2 cellular contexts compared by ENCODE assay signal in the genomic region with DNA sequence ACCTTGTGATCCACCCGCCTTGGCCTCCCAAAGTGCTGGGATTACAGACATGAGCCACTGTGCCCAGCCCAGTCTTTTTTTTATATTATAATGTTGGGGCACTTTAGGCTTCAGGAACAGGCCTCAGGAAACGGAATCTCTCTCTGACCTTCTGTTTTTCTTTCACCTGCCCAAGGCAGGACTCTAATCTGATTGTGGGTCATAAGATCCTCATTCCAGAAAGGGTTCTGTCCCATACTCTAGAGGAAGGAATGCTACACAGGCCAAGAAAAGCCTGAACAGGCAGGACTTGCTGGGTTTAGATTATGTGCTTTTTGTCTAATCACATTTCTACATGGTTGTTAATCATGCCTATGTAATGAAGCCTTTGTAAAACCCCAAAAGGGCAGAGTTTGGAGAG.
A peak's percentile ranks its signal among the peaks of the same experiment; 100 is the strongest.
TF ChIP-seq lines count a peak whose summit lies in the region.

No MANE protein-coding gene starts in this region.

TF ChIP-seq in HepG2, 621 proteins besides CTCF, POLR2A, EP300 and RAD21:
- TF ChIP-seq ZNF282 (IDR thresholded peaks at IDR 0.05; ENCODE audit: partially characterized antibody) (no peak), TEAD3 (CRISPR knock-in tag; optimal IDR thresholded peaks at IDR 0.05; ENCODE audit: borderline replicate concordance) (peak; percentile 12)
TF ChIP-seq in HepG2: peak in this region for 1.

TF ChIP-seq in K562, 482 proteins besides CTCF, POLR2A, EP300 and RAD21:
- TF ChIP-seq SMAD4 (CRISPR knock-in tag; conservative IDR thresholded peaks at IDR 0.05): no peak
- TF ChIP-seq ARNT (IDR thresholded peaks at IDR 0.05): no peak
- TF ChIP-seq TCF7L2 (IDR thresholded peaks at IDR 0.05; ENCODE audit: low read depth, low read length): no peak
- no peak for TF ChIP-seq NONO (IDR thresholded peaks at IDR 0.05; ENCODE audit: low read depth in 2 of 2, low read length in 1 of 2)
- no peak for TF ChIP-seq ZNF592 (IDR thresholded peaks at IDR 0.05)
- TF ChIP-seq FOXM1 (IDR thresholded peaks at IDR 0.05; ENCODE audit: low read depth): no peak
- no peak for TF ChIP-seq FOXM1 (CRISPR knock-in tag; IDR thresholded peaks at IDR 0.05; ENCODE audit: low read depth)
- TF ChIP-seq, protein P1, sequence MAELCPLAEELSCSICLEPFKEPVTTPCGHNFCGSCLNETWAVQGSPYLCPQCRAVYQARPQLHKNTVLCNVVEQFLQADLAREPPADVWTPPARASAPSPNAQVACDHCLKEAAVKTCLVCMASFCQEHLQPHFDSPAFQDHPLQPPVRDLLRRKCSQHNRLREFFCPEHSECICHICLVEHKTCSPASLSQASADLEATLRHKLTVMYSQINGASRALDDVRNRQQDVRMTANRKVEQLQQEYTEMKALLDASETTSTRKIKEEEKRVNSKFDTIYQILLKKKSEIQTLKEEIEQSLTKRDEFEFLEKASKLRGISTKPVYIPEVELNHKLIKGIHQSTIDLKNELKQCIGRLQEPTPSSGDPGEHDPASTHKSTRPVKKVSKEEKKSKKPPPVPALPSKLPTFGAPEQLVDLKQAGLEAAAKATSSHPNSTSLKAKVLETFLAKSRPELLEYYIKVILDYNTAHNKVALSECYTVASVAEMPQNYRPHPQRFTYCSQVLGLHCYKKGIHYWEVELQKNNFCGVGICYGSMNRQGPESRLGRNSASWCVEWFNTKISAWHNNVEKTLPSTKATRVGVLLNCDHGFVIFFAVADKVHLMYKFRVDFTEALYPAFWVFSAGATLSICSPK (IDR thresholded peaks at IDR 0.05; ENCODE audit: borderline replicate concordance): no peak
- TF ChIP-seq, protein P2, sequence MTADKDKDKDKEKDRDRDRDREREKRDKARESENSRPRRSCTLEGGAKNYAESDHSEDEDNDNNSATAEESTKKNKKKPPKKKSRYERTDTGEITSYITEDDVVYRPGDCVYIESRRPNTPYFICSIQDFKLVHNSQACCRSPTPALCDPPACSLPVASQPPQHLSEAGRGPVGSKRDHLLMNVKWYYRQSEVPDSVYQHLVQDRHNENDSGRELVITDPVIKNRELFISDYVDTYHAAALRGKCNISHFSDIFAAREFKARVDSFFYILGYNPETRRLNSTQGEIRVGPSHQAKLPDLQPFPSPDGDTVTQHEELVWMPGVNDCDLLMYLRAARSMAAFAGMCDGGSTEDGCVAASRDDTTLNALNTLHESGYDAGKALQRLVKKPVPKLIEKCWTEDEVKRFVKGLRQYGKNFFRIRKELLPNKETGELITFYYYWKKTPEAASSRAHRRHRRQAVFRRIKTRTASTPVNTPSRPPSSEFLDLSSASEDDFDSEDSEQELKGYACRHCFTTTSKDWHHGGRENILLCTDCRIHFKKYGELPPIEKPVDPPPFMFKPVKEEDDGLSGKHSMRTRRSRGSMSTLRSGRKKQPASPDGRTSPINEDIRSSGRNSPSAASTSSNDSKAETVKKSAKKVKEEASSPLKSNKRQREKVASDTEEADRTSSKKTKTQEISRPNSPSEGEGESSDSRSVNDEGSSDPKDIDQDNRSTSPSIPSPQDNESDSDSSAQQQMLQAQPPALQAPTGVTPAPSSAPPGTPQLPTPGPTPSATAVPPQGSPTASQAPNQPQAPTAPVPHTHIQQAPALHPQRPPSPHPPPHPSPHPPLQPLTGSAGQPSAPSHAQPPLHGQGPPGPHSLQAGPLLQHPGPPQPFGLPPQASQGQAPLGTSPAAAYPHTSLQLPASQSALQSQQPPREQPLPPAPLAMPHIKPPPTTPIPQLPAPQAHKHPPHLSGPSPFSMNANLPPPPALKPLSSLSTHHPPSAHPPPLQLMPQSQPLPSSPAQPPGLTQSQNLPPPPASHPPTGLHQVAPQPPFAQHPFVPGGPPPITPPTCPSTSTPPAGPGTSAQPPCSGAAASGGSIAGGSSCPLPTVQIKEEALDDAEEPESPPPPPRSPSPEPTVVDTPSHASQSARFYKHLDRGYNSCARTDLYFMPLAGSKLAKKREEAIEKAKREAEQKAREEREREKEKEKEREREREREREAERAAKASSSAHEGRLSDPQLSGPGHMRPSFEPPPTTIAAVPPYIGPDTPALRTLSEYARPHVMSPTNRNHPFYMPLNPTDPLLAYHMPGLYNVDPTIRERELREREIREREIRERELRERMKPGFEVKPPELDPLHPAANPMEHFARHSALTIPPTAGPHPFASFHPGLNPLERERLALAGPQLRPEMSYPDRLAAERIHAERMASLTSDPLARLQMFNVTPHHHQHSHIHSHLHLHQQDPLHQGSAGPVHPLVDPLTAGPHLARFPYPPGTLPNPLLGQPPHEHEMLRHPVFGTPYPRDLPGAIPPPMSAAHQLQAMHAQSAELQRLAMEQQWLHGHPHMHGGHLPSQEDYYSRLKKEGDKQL (CRISPR knock-in tag; IDR thresholded peaks at IDR 0.05; ENCODE audit: borderline replicate concordance): no peak
- no peak for TF ChIP-seq TRIM28 (IDR thresholded peaks at IDR 0.05)
- no peak for TF ChIP-seq FUS (optimal IDR thresholded peaks at IDR 0.05; ENCODE audit: low read depth, low read length)
- TF ChIP-seq CBX5 (IDR thresholded peaks at IDR 0.05; ENCODE audit: borderline replicate concordance, low read depth): no peak
- no peak for TF ChIP-seq ZNF512 (tag; IDR thresholded peaks at IDR 0.05)
